Comparison of ENCODE assay signal across 8 cellular contexts in the genomic region with DNA sequence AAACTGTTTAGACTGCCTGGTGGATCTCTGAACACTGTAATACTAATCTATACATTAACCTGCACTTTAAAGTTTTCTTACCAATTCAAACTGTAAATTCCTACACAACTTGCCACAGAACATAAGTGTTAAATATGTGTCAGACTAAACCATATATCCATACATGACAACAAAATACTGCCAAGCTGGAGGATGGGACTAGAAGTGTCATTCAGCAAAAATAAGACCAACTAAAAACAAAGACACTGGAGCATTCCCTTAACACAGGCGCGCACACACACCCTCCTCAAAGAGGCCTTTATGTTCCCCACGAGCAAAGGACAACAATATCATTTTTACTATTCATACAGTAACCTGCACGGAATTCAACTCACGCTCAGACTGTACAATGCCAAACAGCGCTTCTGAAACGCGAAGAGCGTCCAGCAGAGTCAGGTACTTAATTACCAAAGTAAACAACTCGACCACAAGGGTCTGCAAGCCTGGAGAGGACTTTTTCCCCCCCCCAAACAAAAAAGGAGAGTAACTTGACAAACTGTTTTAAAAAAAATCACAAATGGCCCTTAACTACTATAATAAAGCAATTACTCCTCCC. TPM values are rescaled to one million over a fixed set of nuclear protein-coding genes. Genes with fewer than 3 reads are reported as not detected.
DNase-seq lines count a peak whose midpoint lies in the region; ATAC-seq and TF ChIP-seq lines count a peak whose summit lies in the region.

No MANE protein-coding gene starts in this region.

- peaks cover 3% of the 10 kb centered on the region for H3K36me3 Mint-ChIP-seq in neural crest cell (ENCODE audit: low read depth)

- peak overlapping the region; percentile 41 for H3K27ac Mint-ChIP-seq in neural crest cell (ENCODE audit: unreplicated experiment)

- peaks cover 45% of the 10 kb centered on the region for H4K20me1 ChIP-seq in OCI-LY3 (ENCODE audit: insufficient read depth, low read length)

- peaks cover 33% of the 10 kb centered on the region for H3K4me1 Mint-ChIP-seq in neural crest cell

- H3K36me3 ChIP-seq in OCI-LY3 (replicated peaks; ENCODE audit: low read depth, low read length): no peaks in the 10 kb centered on the region
- H3K36me3 ChIP-seq in endocrine pancreas (ENCODE audit: control insufficient read depth, insufficient read depth, low read length): no peaks in the 10 kb centered on the region

- H3K4me2 ChIP-seq in OCI-LY3 (ENCODE audit: low read length): peak overlapping the region; percentile 91

- ATAC-seq in GM19324 (IDR thresholded peaks at IDR 0.05; ENCODE audit: low FRiP score, unreplicated experiment) (no peak), HG03432 (IDR thresholded peaks at IDR 0.05; ENCODE audit: unreplicated experiment) (no peak), HG03354 (IDR thresholded peaks at IDR 0.05; ENCODE audit: poor library complexity, severe bottlenecking, unreplicated experiment) (no peak)

- H3K4me3 ChIP-seq in OCI-LY3 (ENCODE audit: low read length) (peak overlapping the region; percentile 93), endocrine pancreas (ENCODE audit: control insufficient read depth, insufficient read depth, low read length) (peak overlapping the region; percentile 87)

- H3K27me3 Mint-ChIP-seq in neural crest cell (ENCODE audit: low read depth): no peaks in the 10 kb centered on the region

- H3K9ac ChIP-seq in OCI-LY3 (ENCODE audit: low read length) (peak overlapping the region; percentile 97), endocrine pancreas (ENCODE audit: control insufficient read depth, insufficient read depth, low read length) (peak overlapping the region; percentile 84)

- no peaks in the 10 kb centered on the region for H3K27me3 ChIP-seq in OCI-LY3 (ENCODE audit: low read depth, low read length)
- H3K27me3 ChIP-seq in endocrine pancreas (ENCODE audit: control insufficient read depth, insufficient read depth, low read length): no peaks in the 10 kb centered on the region

- DNase-seq in NCI-H1436 (lab: John Stamatoyannopoulos, UW) (peak; percentile 27), NCI-H1436 treated with DMSO at 0.1 percent for 48 hours (lab: John Stamatoyannopoulos, UW) (no peak), neural crest cell (ENCODE audit: low read depth, low spot score) (no peak)

- H3K4me3 Mint-ChIP-seq in neural crest cell: peak overlapping the region; percentile 94

- H3K4me1 ChIP-seq in OCI-LY3 (ENCODE audit: low read length) (peaks cover 47% of the 10 kb centered on the region), endocrine pancreas (ENCODE audit: control insufficient read depth, insufficient read depth, low read length) (peaks cover 7% of the 10 kb centered on the region)

- peaks cover 57% of the 10 kb centered on the region for H3K79me2 ChIP-seq in OCI-LY3 (ENCODE audit: low read length)

- H3K9me3 ChIP-seq in OCI-LY3 (ENCODE audit: insufficient read depth, low read length) (no peaks in the 10 kb centered on the region), endocrine pancreas (ENCODE audit: control insufficient read depth, low read length) (no peaks in the 10 kb centered on the region)

- H2AFZ ChIP-seq in OCI-LY3 (ENCODE audit: low read depth, low read length): no peak overlapping the region

- no peaks in the 10 kb centered on the region for H3K9me3 Mint-ChIP-seq in neural crest cell

- TF ChIP-seq CTCF in OCI-LY3 (IDR thresholded peaks at IDR 0.05; ENCODE audit: low read depth, low read length) (no peak), neural crest cell (conservative IDR thresholded peaks at IDR 0.05) (no peak)

- H3K27ac ChIP-seq in OCI-LY3 (ENCODE audit: low read length): peak overlapping the region; percentile 66

RNA-seq across cellular contexts. Expression of gene DCUN1D1, which starts 1.1 kb away (rescaled TPM):
- 48.3 and 57.6 TPM in 2 replicates for total RNA-seq in neural crest cell
